17 cellular contexts compared by ENCODE assay signal in genomic region chr20:5481872-5482271, GRCh38.
"Had no signal": no experiment of that assay in that cellular context is flagged by ENCODE, and none has a peak within 500 bp of the region (broad histone marks: within the 10 kb centered on the region; RNA-seq: fewer than 3 reads in every experiment).

No MANE protein-coding gene starts in this region.

- H3K4me2 ChIP-seq: hepatocyte had no signal

- H3K36me3 Mint-ChIP-seq: naive thymus-derived CD8-positive, alpha-beta T cell had no signal

- H3K4me1 ChIP-seq: psoas muscle, stomach had no signal

- H3K27ac ChIP-seq: coronary artery, hepatocyte, psoas muscle, skin epidermis, stomach, thoracic aorta, transverse colon had no signal

- DNase-seq: effector CD4-positive, alpha-beta T cell; foreskin melanocyte; head of caudate nucleus; mesendoderm; naive thymus-derived CD8-positive, alpha-beta T cell; occipital lobe; psoas muscle; retina; stimulated activated CD4-positive, alpha-beta T cell treated with anti-CD3 and anti-CD28 coated beads, Interleukin-12 subunit alpha, Interleukin-12 subunit beta, amount 100 ng/mL, for 4 hours; stimulated activated naive CD4-positive, alpha-beta T cell; stomach; substantia nigra had no signal

- H3K27ac Mint-ChIP-seq: naive thymus-derived CD8-positive, alpha-beta T cell had no signal

- H3K79me2 ChIP-seq: hepatocyte had no signal

- H3K9me3 ChIP-seq: psoas muscle, stomach, thoracic aorta, transverse colon had no signal

- H2AFZ ChIP-seq: hepatocyte had no signal

- H3K36me3 ChIP-seq: stomach, thoracic aorta, transverse colon had no signal

- H3K4me3 ChIP-seq: coronary artery, hepatocyte, psoas muscle, skin epidermis, stomach, thoracic aorta, transverse colon had no signal

- H3K4me3 Mint-ChIP-seq: naive thymus-derived CD8-positive, alpha-beta T cell had no signal

- H3K27me3 ChIP-seq: hepatocyte, transverse colon had no signal

- H3K9me3 Mint-ChIP-seq: naive thymus-derived CD8-positive, alpha-beta T cell had no signal
